20 cellular contexts compared by ENCODE assay signal in the genomic region with DNA sequence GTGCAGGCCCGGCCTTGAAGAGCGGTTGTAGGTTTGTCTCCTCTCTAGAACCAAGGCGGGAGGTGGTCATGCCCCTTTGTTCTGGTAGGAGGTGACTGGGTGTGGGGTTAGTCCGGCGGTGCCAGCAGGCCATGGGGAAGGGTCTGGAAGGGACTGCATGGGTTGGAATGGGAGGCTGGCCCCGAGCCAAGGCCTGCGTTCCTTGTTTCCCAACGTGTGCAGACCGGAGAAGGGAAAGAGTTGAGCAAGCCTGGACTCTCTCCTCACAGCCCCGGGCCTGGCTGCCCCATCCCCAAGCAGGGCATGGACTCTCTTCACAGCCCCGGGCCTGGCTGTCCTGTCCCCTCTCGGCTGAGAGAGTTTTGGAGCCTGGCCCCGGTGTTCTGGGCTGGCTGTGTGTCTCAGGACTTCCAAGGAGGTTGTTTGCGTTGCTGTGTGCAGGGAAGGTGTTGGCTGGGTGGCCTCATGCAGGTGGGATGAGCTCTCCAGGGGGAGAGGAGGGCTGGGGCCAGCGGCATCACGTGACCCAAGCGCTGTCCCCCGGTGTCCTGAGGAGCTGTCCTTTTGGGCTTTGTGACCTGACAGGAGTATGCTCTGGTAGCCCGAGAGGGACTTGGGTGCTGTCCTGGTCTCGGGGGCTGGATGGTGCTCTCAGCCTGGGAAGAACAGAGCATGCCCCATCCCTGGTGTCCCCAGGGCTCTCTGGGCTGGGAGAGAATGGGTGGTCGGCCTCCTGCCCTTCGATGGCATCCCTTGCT. TPM values are rescaled to one million over a fixed set of nuclear protein-coding genes. Genes with fewer than 3 reads are reported as not detected.
DNase-seq lines count a peak whose midpoint lies in the region; ATAC-seq and TF ChIP-seq lines count a peak whose summit lies in the region.
"Had no signal": no experiment of that assay in that cellular context is flagged by ENCODE, and none has a peak within 500 bp of the region (broad histone marks: within the 10 kb centered on the region; RNA-seq: fewer than 3 reads in every experiment).

No MANE protein-coding gene starts in this region.

- intact Hi-C loops in psoas muscle (cut with DNase I) = no loop called here

- H2AFZ ChIP-seq in hepatocyte = no peak overlapping the region

- H3K4me1 ChIP-seq in BE2C (peaks cover 5% of the 10 kb centered on the region; the same call in 1 of the 2 replicates), hepatocyte (ENCODE audit: insufficient read depth) (peaks cover 35% of the 10 kb centered on the region), psoas muscle (peaks cover 3% of the 10 kb centered on the region)

- H3K36me3 ChIP-seq in BE2C (no peaks in the 10 kb centered on the region), SK-N-MC (ENCODE audit: insufficient read depth, low read length) (no peaks in the 10 kb centered on the region), hepatocyte (replicated peaks; ENCODE audit: insufficient read depth, low read depth) (no peaks in the 10 kb centered on the region), psoas muscle (ENCODE audit: insufficient read depth in 1 of 2, low read depth in 1 of 2) (no peaks in the 10 kb centered on the region)

- H3K4me3 ChIP-seq in BE2C (ENCODE audit: low read depth, low read length) = no peak overlapping the region
- H3K4me3 ChIP-seq in SK-N-MC = peak overlapping the region; percentile 76
- H3K4me3 ChIP-seq in hepatocyte = no peak overlapping the region
- H3K4me3 ChIP-seq in psoas muscle = peak overlapping the region; percentile 43

- H3K9ac ChIP-seq in SK-N-MC (ENCODE audit: insufficient read length) = no peak overlapping the region

- DNase-seq in BE2C = peak; percentile 55
- no peak for DNase-seq in SK-N-MC (ENCODE audit: low read depth, low spot score)
- no peak for DNase-seq in hepatocyte (ENCODE audit: low spot score)
- DNase-seq in psoas muscle = no peak
- no peak for DNase-seq in NCI-H146 treated with DMSO at 0.1 percent for 48 hours (lab: John Stamatoyannopoulos, UW; ENCODE audit: unreplicated experiment)
- DNase-seq in NCI-H446 treated with DMSO at 0.1 percent for 48 hours (lab: John Stamatoyannopoulos, UW) = no peak
- no peak for DNase-seq in pons (ENCODE audit: low spot score)
- DNase-seq: activated CD4-positive, alpha-beta T cell treated with anti-CD3 and anti-CD28 coated beads for 48 hours; activated naive CD4-positive, alpha-beta T cell treated with anti-CD3 and anti-CD28 coated beads, Interleukin-2, amount 50 U/mL, for 16 hours; Calu3; Karpas-422; NK-92 treated with Interleukin-12 subunit alpha and Interleukin-12 subunit beta, amount 100 ng/mL, for 24 hours; SHP77; stimulated activated CD8-positive, alpha-beta memory T cell treated with anti-CD3 and anti-CD28 coated beads, Interleukin-4, amount 100 ng/mL, for 48 hours; T-helper 9 cell had no signal

- H3K27ac ChIP-seq in SK-N-MC = 0 out of 2 replicates have a peak overlapping the region, but pooled peaks have one; percentile 25
- peak overlapping the region; percentile 90 for H3K27ac ChIP-seq in hepatocyte
- no peak overlapping the region for H3K27ac ChIP-seq in psoas muscle

- H3K9me2 ChIP-seq in hepatocyte (replicated peaks; ENCODE audit: insufficient read depth) = no peaks in the 10 kb centered on the region

- H4K20me1 ChIP-seq in hepatocyte (ENCODE audit: insufficient read depth, poor library complexity, severe bottlenecking) = peaks cover 10% of the 10 kb centered on the region

- ATAC-seq in psoas muscle = no peak
- no peak for ATAC-seq in GM21619 (IDR thresholded peaks at IDR 0.05; ENCODE audit: unreplicated experiment)

- no peaks in the 10 kb centered on the region for H3K79me2 ChIP-seq in hepatocyte

- 73% methylated on average over 22 of the region's 22 CpGs for WGBS in hepatocyte (ENCODE audit: low lambda C conversion rate, missing lambda C conversion rate)
- 64 to 74% (median 67%) methylated on average over 22 of the region's 22 CpGs for WGBS in psoas muscle, 3 donors

- TF ChIP-seq CTCF in BE2C (IDR thresholded peaks at IDR 0.05; ENCODE audit: low read depth, low read length) (no peak), hepatocyte (IDR thresholded peaks at IDR 0.05; ENCODE audit: poor library complexity) (no peak), psoas muscle (IDR thresholded peaks at IDR 0.05) (no peak)

- no peaks in the 10 kb centered on the region for H3K9me3 ChIP-seq in BE2C
- no peaks in the 10 kb centered on the region for H3K9me3 ChIP-seq in SK-N-MC (ENCODE audit: low read depth, low read length)
- H3K9me3 ChIP-seq in hepatocyte (ENCODE audit: low read depth) = no peaks in the 10 kb centered on the region
- no peaks in the 10 kb centered on the region for H3K9me3 ChIP-seq in psoas muscle

- peak overlapping the region; percentile 88 for H3K4me2 ChIP-seq in hepatocyte

- H3K27me3 ChIP-seq in BE2C (peaks cover 4% of the 10 kb centered on the region), hepatocyte (peaks cover 8% of the 10 kb centered on the region), psoas muscle (ENCODE audit: insufficient read depth in 3 of 3, low read length in 2 of 3) (peaks cover 0 to 90% (median 35%) of the 10 kb centered on the region in 3 donors)

RNA-seq across cellular contexts. Expression of a gene that starts 2.6 kb away (rescaled TPM):
- polyA plus RNA-seq in BE2C (2012; ENCODE audit: insufficient read depth, insufficient read length, low read depth) = 3.6 TPM
- total RNA-seq in hepatocyte = 8.6 and 9.1 TPM in 2 replicates
- 9.1 and 9.7 TPM in 2 replicates for polyA plus RNA-seq in hepatocyte
- 1 to 10 TPM; 2.0 to 5.9 (median 3.0) TPM for total RNA-seq in psoas muscle
- 1 to 10 TPM; 1.8 to 2.3 (median 2.0) TPM for polyA plus RNA-seq in psoas muscle
- total RNA-seq: Calu3 had no signal

RNA-seq across cellular contexts. Expression of a gene that starts 59.5 kb away (rescaled TPM):
- polyA plus RNA-seq in BE2C (2012; ENCODE audit: insufficient read depth, insufficient read length, low read depth) = not detected
- not detected in 2 replicates for total RNA-seq in hepatocyte
- 0.10 TPM in 1 of 2 replicates, not detected in the other for polyA plus RNA-seq in hepatocyte
- not detected for total RNA-seq in psoas muscle
- not detected for polyA plus RNA-seq in psoas muscle
- total RNA-seq: Calu3, fibroblast of lung, kidney epithelial cell, urinary bladder had no signal
- polyA plus RNA-seq: AG04450, fibroblast of lung, urinary bladder had no signal

Comparison
In these comparisons a context has a peak if more than half of its experiments do, and no peak if none do; other contexts are left out.
1. H3K4me3 ChIP-seq: peak in SK-N-MC (single experiment) and psoas muscle (single experiment); none in BE2C (single experiment) and hepatocyte (single experiment).